In genomic region chr18:74597662-74598349, GRCh38 we compare ENCODE assay signal across 8 cellular contexts. TPM values are rescaled to one million over a fixed set of nuclear protein-coding genes. Genes with fewer than 3 reads are reported as not detected.
A peak's percentile ranks its signal among the peaks of the same experiment; 100 is the strongest.
DNase-seq lines count a peak whose midpoint lies in the region; ATAC-seq and TF ChIP-seq lines count a peak whose summit lies in the region.

Gene ZNF407 (plus strand): TSS chr18:74597870. CDS start chr18:74631020, 33,150 bp downstream.

- peak; percentile 68 for DNase-seq in NCI-H1694 treated with DMSO at 0.1 percent for 48 hours (lab: John Stamatoyannopoulos, UW)
- peak; percentile 85 for DNase-seq in amniotic stem cell (lab: John Stamatoyannopoulos, UW)
- peak; percentile 88 for DNase-seq in right atrium auricular region (ENCODE audit: low spot score)
- DNase-seq in psoas muscle, result peak; percentile 87 to 93
- peak; percentile 86 to 89 for DNase-seq in uterus

- H3K4me3 ChIP-seq in right atrium auricular region, result peak within 1 kb of the TSS; percentile 92 to 98
- peak within 1 kb of the TSS; percentile 98 for H3K4me3 ChIP-seq in psoas muscle
- peak within 1 kb of the TSS; percentile 70 to 98 for H3K4me3 ChIP-seq in uterus

- ATAC-seq in GM18499 (IDR thresholded peaks at IDR 0.05; ENCODE audit: insufficient read depth, unreplicated experiment) (peak; percentile 45), HG02938 (IDR thresholded peaks at IDR 0.05; ENCODE audit: unreplicated experiment) (peak; percentile 68), psoas muscle (peak; percentile 92 to 94 (median 92))

- peak within 1 kb of the TSS; percentile 98 for H3K27ac Mint-ChIP-seq in T-helper 1 cell treated with Interleukin-12 subunit alpha and Interleukin-12 subunit beta and Interleukin-4 antibody, amounts not matched to agents 30 μg/mL and 1 μg/mL, for 36 hours

- H3K4me1 Mint-ChIP-seq in T-helper 1 cell treated with Interleukin-12 subunit alpha and Interleukin-12 subunit beta and Interleukin-4 antibody, amounts not matched to agents 30 μg/mL and 1 μg/mL, for 36 hours (ENCODE audit: low read depth), result peaks cover 30% of the 10 kb centered on the region

- H3K27ac ChIP-seq in right atrium auricular region, result peak within 1 kb of the TSS; percentile 98 to 100
- H3K27ac ChIP-seq in psoas muscle, result peak within 1 kb of the TSS; percentile 97
- peak within 1 kb of the TSS; percentile 92 to 98 for H3K27ac ChIP-seq in uterus

- no peaks in the 10 kb centered on the region for H3K27me3 Mint-ChIP-seq in T-helper 1 cell treated with Interleukin-12 subunit alpha and Interleukin-12 subunit beta and Interleukin-4 antibody, amounts not matched to agents 30 μg/mL and 1 μg/mL, for 36 hours (ENCODE audit: low read depth)

- intact Hi-C loops in psoas muscle (cut with DNase I), result loop anchor here (10.0 kb wide), 1 partner anchor 103 kb away; the partner anchor contains the start of gene CNDP2 (in 2 of the 2)
- intact Hi-C loops in uterus (cut with DNase I; ENCODE audit: low total_unique reads), result no loop called here

- H3K27me3 ChIP-seq in right atrium auricular region (no peaks in the 10 kb centered on the region), psoas muscle (ENCODE audit: insufficient read depth in 3 of 3, low read length in 2 of 3) (no peaks in the 10 kb centered on the region), uterus (no peaks in the 10 kb centered on the region)

- H3K4me1 ChIP-seq in right atrium auricular region (peaks cover 0 to 48% of the 10 kb centered on the region in 2 donors), psoas muscle (peaks cover 38% of the 10 kb centered on the region), uterus (no peaks in the 10 kb centered on the region)

- H3K36me3 ChIP-seq in right atrium auricular region (peaks cover 7% of the 10 kb centered on the region), psoas muscle (ENCODE audit: insufficient read depth in 1 of 2, low read depth in 1 of 2) (peaks cover 0 to 18% of the 10 kb centered on the region in 2 donors), uterus (no peaks in the 10 kb centered on the region)

- WGBS in psoas muscle, 3 donors, result 1% methylated on average over 48 to 64 of the region's 64 CpGs

- H3K9me3 Mint-ChIP-seq in T-helper 1 cell treated with Interleukin-12 subunit alpha and Interleukin-12 subunit beta and Interleukin-4 antibody, amounts not matched to agents 30 μg/mL and 1 μg/mL, for 36 hours, result no peaks in the 10 kb centered on the region

- no peaks in the 10 kb centered on the region for H3K9me3 ChIP-seq in right atrium auricular region
- H3K9me3 ChIP-seq in psoas muscle, result no peaks in the 10 kb centered on the region
- H3K9me3 ChIP-seq in uterus, result no peaks in the 10 kb centered on the region

- TF ChIP-seq POLR2A in uterus (IDR thresholded peaks at IDR 0.05), result peak; percentile 3 to 26

- H3K36me3 Mint-ChIP-seq in T-helper 1 cell treated with Interleukin-12 subunit alpha and Interleukin-12 subunit beta and Interleukin-4 antibody, amounts not matched to agents 30 μg/mL and 1 μg/mL, for 36 hours (ENCODE audit: low read depth), result peaks cover 28% of the 10 kb centered on the region

- H3K4me3 Mint-ChIP-seq in T-helper 1 cell treated with Interleukin-12 subunit alpha and Interleukin-12 subunit beta and Interleukin-4 antibody, amounts not matched to agents 30 μg/mL and 1 μg/mL, for 36 hours, result peak within 1 kb of the TSS; percentile 94

- no peak for TF ChIP-seq CTCF in right atrium auricular region (IDR thresholded peaks at IDR 0.05)
- no peak for TF ChIP-seq CTCF in psoas muscle (IDR thresholded peaks at IDR 0.05)
- no peak for TF ChIP-seq CTCF in uterus (IDR thresholded peaks at IDR 0.05)

RNA-seq across cellular contexts. Expression of gene ZNF407, which starts in this region (rescaled TPM):
- total RNA-seq in right atrium auricular region (1 to 10 TPM; 7.8 to 8.7 TPM), psoas muscle (10 to 100 TPM in 1 of 4 donors, 1 to 10 TPM in 3; 7.9 to 10.2 (median 8.8) TPM), uterus (10 to 100 TPM; 10.6 to 38.9 (median 23.7) TPM)
- polyA plus RNA-seq in psoas muscle, result 1 to 10 TPM; 2.4 to 4.7 (median 3.1) TPM

Comparison
In these comparisons a context has a peak if more than half of its experiments do, and no peak if none do; other contexts are left out.
1. Peak in every context shown above with its lines: DNase-seq, ATAC-seq, H3K4me3 ChIP-seq and H3K27ac ChIP-seq.